Comparison of ENCODE assay signal across 29 cellular contexts in the genomic region with DNA sequence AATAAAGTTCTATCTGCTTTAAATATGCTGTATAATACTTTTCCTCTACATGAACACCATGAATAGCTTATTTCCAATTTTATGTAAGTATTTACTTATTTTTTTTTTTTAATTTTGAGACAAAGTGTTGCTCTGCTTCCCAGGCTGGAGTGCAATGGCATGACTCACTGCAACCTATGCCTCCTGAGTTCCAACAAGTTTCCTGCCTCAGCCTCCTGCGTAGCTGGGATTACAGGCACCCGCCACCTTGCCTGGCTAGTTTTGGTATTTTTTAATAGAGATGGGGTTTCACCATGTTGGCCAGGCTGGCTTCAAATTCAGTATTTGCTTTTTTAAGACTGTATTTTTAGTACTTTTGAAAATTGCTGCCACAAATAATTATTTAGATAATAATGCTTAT.
"Had no signal": no experiment of that assay in that cellular context is flagged by ENCODE, and none has a peak within 500 bp of the region (broad histone marks: within the 10 kb centered on the region; RNA-seq: fewer than 3 reads in every experiment).

No MANE protein-coding gene starts in this region.

- H3K27me3 ChIP-seq: breast epithelium, MG63, Peyer's patch, SJCRH30 had no signal

- H3K27me3 Mint-ChIP-seq: activated CD4-positive, alpha-beta memory T cell treated with anti-CD3 and anti-CD28 coated beads, Interleukin-2, amount 10 ng/mL, durations not matched to agents 7 days and 5 days; activated naive CD8-positive, alpha-beta T cell; activated T-helper 17 cell treated with anti-CD3 and anti-CD28 coated beads, Interleukin-2, amount 50 U/mL, for 72 hours had no signal

- DNase-seq: activated CD4-positive, alpha-beta memory T cell treated with anti-CD3 and anti-CD28 coated beads, Interleukin-2, amount 10 ng/mL, durations not matched to agents 7 days and 5 days; activated CD4-positive, alpha-beta T cell treated with anti-CD3 and anti-CD28 coated beads, Interleukin-2, amount 50 U/mL, for 1 hour; activated CD4-positive, CD25-positive, alpha-beta regulatory T cell; activated gamma-delta T cell; activated naive CD4-positive, alpha-beta T cell treated with anti-CD3 and anti-CD28 coated beads for 36 hours; activated T-cell treated with anti-CD3 and anti-CD28 coated beads for 4 hours; activated T-cell treated with anti-CD3 and anti-CD28 coated beads, Interleukin-2, amount 50 U/mL, for 48 hours; anterior cingulate cortex; caudate nucleus; MG63; MV-4-11; NCI-H1092 treated with DMSO at 0.1 percent for 48 hours; NCI-H1417 treated with DMSO at 0.1 percent for 48 hours; NCI-H187; NCI-H2081 treated with DMSO at 0.1 percent for 48 hours; NCI-H446 treated with DMSO at 0.1 percent for 48 hours; NCI-H524 treated with DMSO at 0.1 percent for 48 hours; NCI-H82; Peyer's patch; Right ventricle myocardium superior; SJCRH30; SK-N-SH; T-helper 1 cell had no signal

- H3K4me1 ChIP-seq: breast epithelium, Peyer's patch, SJCRH30 had no signal

- H3K27ac Mint-ChIP-seq: activated CD4-positive, alpha-beta memory T cell treated with anti-CD3 and anti-CD28 coated beads, Interleukin-2, amount 10 ng/mL, durations not matched to agents 7 days and 5 days; activated naive CD4-positive, alpha-beta T cell treated with anti-CD3 and anti-CD28 coated beads for 36 hours; activated naive CD8-positive, alpha-beta T cell; activated T-helper 17 cell treated with anti-CD3 and anti-CD28 coated beads, Interleukin-2, amount 50 U/mL, for 72 hours had no signal

- H3K4me3 Mint-ChIP-seq: activated CD4-positive, alpha-beta memory T cell treated with anti-CD3 and anti-CD28 coated beads, Interleukin-2, amount 10 ng/mL, durations not matched to agents 7 days and 5 days; activated naive CD4-positive, alpha-beta T cell treated with anti-CD3 and anti-CD28 coated beads for 36 hours; activated naive CD8-positive, alpha-beta T cell; activated T-helper 17 cell treated with anti-CD3 and anti-CD28 coated beads, Interleukin-2, amount 50 U/mL, for 72 hours had no signal

- H3K27ac ChIP-seq: breast epithelium, KMS-11, Peyer's patch, RWPE1, SJCRH30, VCaP had no signal

- ATAC-seq: activated T-helper 17 cell treated with anti-CD3 and anti-CD28 coated beads, Interleukin-2, amount 50 U/mL, for 72 hours had no signal

- H3K9me3 Mint-ChIP-seq: activated CD4-positive, alpha-beta memory T cell treated with anti-CD3 and anti-CD28 coated beads, Interleukin-2, amount 10 ng/mL, durations not matched to agents 7 days and 5 days; activated T-helper 17 cell treated with anti-CD3 and anti-CD28 coated beads, Interleukin-2, amount 50 U/mL, for 72 hours had no signal

- H3K4me3 ChIP-seq: breast epithelium, MG63, Peyer's patch, SJCRH30 had no signal

- H3K4me1 Mint-ChIP-seq: activated CD4-positive, alpha-beta memory T cell treated with anti-CD3 and anti-CD28 coated beads, Interleukin-2, amount 10 ng/mL, durations not matched to agents 7 days and 5 days; activated T-helper 17 cell treated with anti-CD3 and anti-CD28 coated beads, Interleukin-2, amount 50 U/mL, for 72 hours had no signal

- H3K36me3 Mint-ChIP-seq: activated naive CD8-positive, alpha-beta T cell had no signal
